In genomic region chr13:29369060-29369743, GRCh38 we compare ENCODE assay signal across 8 cellular contexts.
DNase-seq lines count a peak whose midpoint lies in the region; ATAC-seq and TF ChIP-seq lines count a peak whose summit lies in the region.

No MANE protein-coding gene starts in this region.

- no peaks in the 10 kb centered on the region for H3K36me3 Mint-ChIP-seq in activated B cell treated with CpG ODN at 0.5 μM for 24 hours (ENCODE audit: low read depth)

- POLR2A ChIA-PET in activated B cell treated with CpG ODN at 0.5 μM for 24 hours (lab: Charles Lee): no interaction called here

- CTCF ChIA-PET in activated B cell treated with CpG ODN at 0.5 μM for 24 hours (lab: Charles Lee): no interaction called here

- no peaks in the 10 kb centered on the region for H3K36me3 ChIP-seq in thyroid gland

- H3K9me3 ChIP-seq in thyroid gland: no peaks in the 10 kb centered on the region

- no peak overlapping the region for H3K27ac ChIP-seq in thyroid gland

- H3K4me3 ChIP-seq in thyroid gland (replicated peaks in 1 of 3): no peak overlapping the region

- H3K4me3 Mint-ChIP-seq in activated B cell treated with CpG ODN at 0.5 μM for 24 hours: no peak overlapping the region

- H3K27me3 Mint-ChIP-seq in activated B cell treated with CpG ODN at 0.5 μM for 24 hours: peaks cover 6% of the 10 kb centered on the region

- no peaks in the 10 kb centered on the region for H3K4me1 ChIP-seq in thyroid gland

- no peaks in the 10 kb centered on the region for H3K27me3 ChIP-seq in thyroid gland

- intact Hi-C loops in activated B cell treated with CpG ODN at 0.5 μM for 24 hours (cut with micrococcal nuclease) (loop anchor here (2.0 kb wide), 1 partner anchor 548 kb away; the partner anchor contains the start of gene MTUS2), thyroid gland (cut with DNase I) (loop anchor here (10.0 kb wide), 1 partner anchor 554 kb away; no protein-coding TSS in a partner anchor)

- TF ChIP-seq POLR2A in thyroid gland (IDR thresholded peaks at IDR 0.05): no peak

- peaks cover 2% of the 10 kb centered on the region for H3K9me3 Mint-ChIP-seq in activated B cell treated with CpG ODN at 0.5 μM for 24 hours

- WGBS in thyroid gland, 2 donors: 5% methylated on average over 8 of the region's 8 CpGs

- H3K4me1 Mint-ChIP-seq in activated B cell treated with CpG ODN at 0.5 μM for 24 hours: peaks cover 7% of the 10 kb centered on the region

- TF ChIP-seq CTCF in activated B cell treated with CpG ODN at 0.5 μM for 24 hours (IDR thresholded peaks at IDR 0.05) (no peak), thyroid gland (IDR thresholded peaks at IDR 0.05) (peak in 5 of 6 experiments; percentile 23 to 75 (median 62))

- DNase-seq in DMS79 treated with DMSO at 0.1 percent for 48 hours (lab: John Stamatoyannopoulos, UW): peak; percentile 11
- DNase-seq in DMS79 (lab: John Stamatoyannopoulos, UW): no peak
- DNase-seq in NCI-H128 (lab: John Stamatoyannopoulos, UW; ENCODE audit: unreplicated experiment): peak; percentile 27
- no peak for DNase-seq in activated B cell treated with CpG ODN at 0.5 μM for 24 hours
- DNase-seq in hepatic stellate cell (ENCODE audit: low spot score): peak; percentile 12
- DNase-seq in thyroid gland: peak; percentile 25 to 42
- no peak for DNase-seq in stimulated activated CD4-positive, alpha-beta T cell treated with anti-CD3 and anti-CD28 coated beads, Interleukin-4, amount 100 ng/mL, for 24 hours

- peak; percentile 79 for ATAC-seq in activated B cell treated with CpG ODN at 0.5 μM for 24 hours (ENCODE audit: low read depth)
- ATAC-seq in HG02678 (IDR thresholded peaks at IDR 0.05; ENCODE audit: unreplicated experiment): no peak

- no peak overlapping the region for H3K27ac Mint-ChIP-seq in activated B cell treated with CpG ODN at 0.5 μM for 24 hours

Comparison
In these comparisons a context has a peak if more than half of its experiments do, and no peak if none do; other contexts are left out.
1. DNase-seq: peak in DMS79 treated with DMSO at 0.1 percent for 48 hours (single experiment), NCI-H128 (single experiment), hepatic stellate cell (single experiment) and thyroid gland (2 of 2); none in DMS79 (single experiment), activated B cell treated with CpG ODN at 0.5 μM for 24 hours (single experiment) and stimulated activated CD4-positive, alpha-beta T cell treated with anti-CD3 and anti-CD28 coated beads, Interleukin-4, amount 100 ng/mL, for 24 hours (single experiment).